Comparison of ENCODE assay signal across 23 cellular contexts in the genomic region with DNA sequence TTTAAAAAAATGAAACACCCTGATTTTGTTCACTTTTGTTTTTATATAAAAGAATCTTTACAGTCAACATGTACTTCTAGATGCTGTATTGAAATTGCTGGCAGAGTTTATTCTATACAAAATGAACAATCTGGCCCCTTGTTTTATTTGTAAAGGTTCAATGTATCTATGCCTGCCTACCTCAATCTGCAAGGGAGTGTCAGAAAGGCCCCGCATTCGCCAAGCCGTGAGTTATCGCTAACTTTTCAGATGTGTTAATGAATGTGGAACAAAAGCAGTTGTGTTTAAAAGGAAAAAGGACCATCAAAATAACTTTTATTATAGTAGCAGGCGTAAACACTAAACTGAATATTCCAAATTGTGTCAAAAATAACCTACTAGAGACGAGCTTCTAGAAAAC. TPM values are rescaled to one million over a fixed set of nuclear protein-coding genes. Genes with fewer than 3 reads are reported as not detected.
DNase-seq lines count a peak whose midpoint lies in the region; ATAC-seq and TF ChIP-seq lines count a peak whose summit lies in the region.
"Had no signal": no experiment of that assay in that cellular context is flagged by ENCODE, and none has a peak within 500 bp of the region (broad histone marks: within the 10 kb centered on the region; RNA-seq: fewer than 3 reads in every experiment).

No MANE protein-coding gene starts in this region.

- H3K27me3 Mint-ChIP-seq in activated CD8-positive, alpha-beta T cell treated with anti-CD3 and anti-CD28 coated beads for 36 hours = no peaks in the 10 kb centered on the region
- no peaks in the 10 kb centered on the region for H3K27me3 Mint-ChIP-seq in activated CD8-positive, alpha-beta T cell treated with anti-CD3 and anti-CD28 coated beads, Interleukin-2, amount 10 ng/mL, durations not matched to agents 7 days and 5 days (ENCODE audit: low read depth)
- no peaks in the 10 kb centered on the region for H3K27me3 Mint-ChIP-seq in CD8-positive, alpha-beta T cell (ENCODE audit: low read depth)
- no peaks in the 10 kb centered on the region for H3K27me3 Mint-ChIP-seq in T-helper 17 cell
- no peaks in the 10 kb centered on the region for H3K27me3 Mint-ChIP-seq in progenitor cell of endocrine pancreas

- H3K4me3 ChIP-seq in CD8-positive, alpha-beta T cell (ENCODE audit: low read depth, low read length) = no peak overlapping the region

- no peaks in the 10 kb centered on the region for H3K9me3 ChIP-seq in CD8-positive, alpha-beta T cell (ENCODE audit: low read length)
- no peaks in the 10 kb centered on the region for H3K9me3 ChIP-seq in T-helper 17 cell (ENCODE audit: control insufficient read depth, low read length, poor library complexity, severe bottlenecking)

- no peak for DNase-seq in activated CD8-positive, alpha-beta T cell treated with anti-CD3 and anti-CD28 coated beads for 36 hours
- DNase-seq in activated CD8-positive, alpha-beta T cell treated with anti-CD3 and anti-CD28 coated beads, Interleukin-2, amount 10 ng/mL, durations not matched to agents 7 days and 5 days = no peak
- DNase-seq in CD8-positive, alpha-beta T cell = no peak
- DNase-seq in T-helper 17 cell (no peak), progenitor cell of endocrine pancreas (ENCODE audit: low spot score, unreplicated experiment) (no peak), RWPE1 (ENCODE audit: low spot score) (no peak)
- DNase-seq: 8988T, ACHN, DMS153, DND-41, IMR-90, NCI-H1048, NCI-H1417, NCI-H1694 treated with DMSO at 0.1 percent for 48 hours, NCI-H2081 treated with DMSO at 0.1 percent for 48 hours, NCI-H2171, NCI-H226, NCI-H510A, NCI-H69, SHP77 treated with DMSO at 0.1 percent for 48 hours had no signal

- no peak for ATAC-seq in activated CD8-positive, alpha-beta T cell treated with anti-CD3 and anti-CD28 coated beads for 36 hours
- ATAC-seq in activated CD8-positive, alpha-beta T cell treated with anti-CD3 and anti-CD28 coated beads, Interleukin-2, amount 10 ng/mL, durations not matched to agents 7 days and 5 days = no peak
- no peak for ATAC-seq in CD8-positive, alpha-beta T cell
- ATAC-seq in T-helper 17 cell (no peak), HG03039 (IDR thresholded peaks at IDR 0.05; ENCODE audit: unreplicated experiment) (no peak), HG03469 (IDR thresholded peaks at IDR 0.05; ENCODE audit: unreplicated experiment) (no peak)
- ATAC-seq: Panc1 had no signal

- CTCF ChIA-PET in activated CD8-positive, alpha-beta T cell treated with anti-CD3 and anti-CD28 coated beads for 36 hours (lab: Charles Lee) = interaction anchor here (1.0 to 1.6 kb wide), 3 partner anchors 11 to 299 kb away, joined by 4 to 6 read pairs (median 5); no protein-coding TSS in a partner anchor
- CTCF ChIA-PET in activated CD8-positive, alpha-beta T cell treated with anti-CD3 and anti-CD28 coated beads, Interleukin-2, amount 10 ng/mL, durations not matched to agents 7 days and 5 days (lab: Charles Lee) = interaction anchor here (1.4 to 3.7 kb wide), 3 partner anchors 10 to 299 kb away, joined by 4 to 12 read pairs (median 6); no protein-coding TSS in a partner anchor
- CTCF ChIA-PET in CD8-positive, alpha-beta T cell (lab: Charles Lee) = no interaction called here
- CTCF ChIA-PET in RWPE1 (lab: Yijun Ruan, JAX) = no interaction called here

- no peak overlapping the region for H3K27ac ChIP-seq in CD8-positive, alpha-beta T cell (ENCODE audit: low read depth, low read length)
- H3K27ac ChIP-seq in RWPE1 = no peak overlapping the region

- peaks cover 60% of the 10 kb centered on the region for H3K4me1 Mint-ChIP-seq in activated CD8-positive, alpha-beta T cell treated with anti-CD3 and anti-CD28 coated beads for 36 hours (ENCODE audit: low read depth)
- H3K4me1 Mint-ChIP-seq in activated CD8-positive, alpha-beta T cell treated with anti-CD3 and anti-CD28 coated beads, Interleukin-2, amount 10 ng/mL, durations not matched to agents 7 days and 5 days (ENCODE audit: low read depth) = peaks cover 28% of the 10 kb centered on the region
- H3K4me1 Mint-ChIP-seq in CD8-positive, alpha-beta T cell (ENCODE audit: low read depth) = peaks cover 60% of the 10 kb centered on the region
- H3K4me1 Mint-ChIP-seq in T-helper 17 cell (peaks cover 40% of the 10 kb centered on the region), progenitor cell of endocrine pancreas (ENCODE audit: low read depth) (peaks cover 7% of the 10 kb centered on the region)

- intact Hi-C loops in activated CD8-positive, alpha-beta T cell treated with anti-CD3 and anti-CD28 coated beads for 36 hours (cut with micrococcal nuclease) = no loop called here
- intact Hi-C loops in CD8-positive, alpha-beta T cell (cut with DNase I, micrococcal nuclease) = loop anchor here (1.0 to 5.0 kb wide), 2 partner anchors 11 to 42 kb away; no protein-coding TSS in a partner anchor

- TF ChIP-seq CTCF in activated CD8-positive, alpha-beta T cell treated with anti-CD3 and anti-CD28 coated beads for 36 hours (IDR thresholded peaks at IDR 0.05) = no peak
- TF ChIP-seq CTCF in CD8-positive, alpha-beta T cell (IDR thresholded peaks at IDR 0.05) = no peak
- TF ChIP-seq CTCF in progenitor cell of endocrine pancreas (IDR thresholded peaks at IDR 0.05; ENCODE audit: unreplicated experiment) = no peak
- TF ChIP-seq CTCF in RWPE1 (conservative IDR thresholded peaks at IDR 0.05; ENCODE audit: low read depth) = no peak

- H3K4me3 Mint-ChIP-seq in activated CD8-positive, alpha-beta T cell treated with anti-CD3 and anti-CD28 coated beads for 36 hours = no peak overlapping the region
- no peak overlapping the region for H3K4me3 Mint-ChIP-seq in activated CD8-positive, alpha-beta T cell treated with anti-CD3 and anti-CD28 coated beads, Interleukin-2, amount 10 ng/mL, durations not matched to agents 7 days and 5 days
- H3K4me3 Mint-ChIP-seq in CD8-positive, alpha-beta T cell = no peak overlapping the region
- H3K4me3 Mint-ChIP-seq in T-helper 17 cell (no peak overlapping the region), progenitor cell of endocrine pancreas (ENCODE audit: low read depth) (no peak overlapping the region)

- H3K36me3 Mint-ChIP-seq in activated CD8-positive, alpha-beta T cell treated with anti-CD3 and anti-CD28 coated beads for 36 hours (ENCODE audit: low read depth) = peaks cover 41% of the 10 kb centered on the region
- peaks cover 40% of the 10 kb centered on the region for H3K36me3 Mint-ChIP-seq in activated CD8-positive, alpha-beta T cell treated with anti-CD3 and anti-CD28 coated beads, Interleukin-2, amount 10 ng/mL, durations not matched to agents 7 days and 5 days (ENCODE audit: low read depth)
- peaks cover 52% of the 10 kb centered on the region for H3K36me3 Mint-ChIP-seq in CD8-positive, alpha-beta T cell
- H3K36me3 Mint-ChIP-seq in T-helper 17 cell (ENCODE audit: low read depth) (peaks cover 3% of the 10 kb centered on the region), progenitor cell of endocrine pancreas (ENCODE audit: insufficient read depth) (peaks cover 11% of the 10 kb centered on the region)

- peaks cover 21% of the 10 kb centered on the region for H3K36me3 ChIP-seq in CD8-positive, alpha-beta T cell (ENCODE audit: insufficient read depth, low read length)

- no peaks in the 10 kb centered on the region for H3K27me3 ChIP-seq in CD8-positive, alpha-beta T cell (ENCODE audit: insufficient read depth, low read length)

- H3K9me3 Mint-ChIP-seq in activated CD8-positive, alpha-beta T cell treated with anti-CD3 and anti-CD28 coated beads for 36 hours = no peaks in the 10 kb centered on the region
- no peaks in the 10 kb centered on the region for H3K9me3 Mint-ChIP-seq in activated CD8-positive, alpha-beta T cell treated with anti-CD3 and anti-CD28 coated beads, Interleukin-2, amount 10 ng/mL, durations not matched to agents 7 days and 5 days (ENCODE audit: insufficient read depth)
- no peaks in the 10 kb centered on the region for H3K9me3 Mint-ChIP-seq in CD8-positive, alpha-beta T cell
- no peaks in the 10 kb centered on the region for H3K9me3 Mint-ChIP-seq in progenitor cell of endocrine pancreas (ENCODE audit: low read depth)

- peak overlapping the region; percentile 64 for H3K27ac Mint-ChIP-seq in activated CD8-positive, alpha-beta T cell treated with anti-CD3 and anti-CD28 coated beads for 36 hours
- H3K27ac Mint-ChIP-seq in activated CD8-positive, alpha-beta T cell treated with anti-CD3 and anti-CD28 coated beads, Interleukin-2, amount 10 ng/mL, durations not matched to agents 7 days and 5 days = no peak overlapping the region
- peak overlapping the region; percentile 68 for H3K27ac Mint-ChIP-seq in CD8-positive, alpha-beta T cell
- H3K27ac Mint-ChIP-seq in T-helper 17 cell (peak overlapping the region; percentile 56), progenitor cell of endocrine pancreas (peak overlapping the region; percentile 55)

- POLR2A ChIA-PET in activated CD8-positive, alpha-beta T cell treated with anti-CD3 and anti-CD28 coated beads for 36 hours (lab: Charles Lee) = interaction anchor here (1.1 to 1.2 kb wide), 3 partner anchors 9 to 44 kb away, joined by 3 to 4 read pairs (median 3); no protein-coding TSS in a partner anchor
- POLR2A ChIA-PET in activated CD8-positive, alpha-beta T cell treated with anti-CD3 and anti-CD28 coated beads, Interleukin-2, amount 10 ng/mL, durations not matched to agents 7 days and 5 days (lab: Charles Lee) = interaction anchor here (0.6 to 1.6 kb wide), 2 partner anchors 13 to 20 kb away, joined by 3 read pairs; no protein-coding TSS in a partner anchor
- POLR2A ChIA-PET in CD8-positive, alpha-beta T cell (lab: Charles Lee) = interaction anchor here (1.6 to 2.3 kb wide), 2 partner anchors 14 to 16 kb away, joined by 4 to 10 read pairs; a partner anchor contains a TSS
- POLR2A ChIA-PET in RWPE1 (lab: Yijun Ruan, JAX; ENCODE audit: low non-redundant PET) = no interaction called here

- H3K4me1 ChIP-seq in CD8-positive, alpha-beta T cell (ENCODE audit: insufficient read depth, low read length) = peaks cover 30% of the 10 kb centered on the region

RNA-seq across cellular contexts. Expression of a gene that starts 14.6 kb away (rescaled TPM):
- total RNA-seq in activated CD8-positive, alpha-beta T cell treated with anti-CD3 and anti-CD28 coated beads for 36 hours = 100 to 1,000 TPM; 133 to 140 TPM
- 100 to 1,000 TPM; 126 to 131 TPM for total RNA-seq in activated CD8-positive, alpha-beta T cell treated with anti-CD3 and anti-CD28 coated beads, Interleukin-2, amount 10 ng/mL, durations not matched to agents 7 days and 5 days
- 100 to 1,000 TPM; 171 to 192 TPM for total RNA-seq in CD8-positive, alpha-beta T cell
- total RNA-seq in T-helper 17 cell = 100 to 1,000 TPM; 187 to 190 TPM
- 90.9 and 94.7 TPM in 2 replicates for total RNA-seq in progenitor cell of endocrine pancreas

RNA-seq across cellular contexts. Expression of a gene that starts 33.1 kb away (rescaled TPM):
- 10 to 100 TPM in 1 of 2 experiments, 1 to 10 TPM in 1; 9.9 to 12.6 TPM for total RNA-seq in activated CD8-positive, alpha-beta T cell treated with anti-CD3 and anti-CD28 coated beads for 36 hours
- total RNA-seq in activated CD8-positive, alpha-beta T cell treated with anti-CD3 and anti-CD28 coated beads, Interleukin-2, amount 10 ng/mL, durations not matched to agents 7 days and 5 days = 1 to 10 TPM; 6.4 to 6.7 TPM
- total RNA-seq in CD8-positive, alpha-beta T cell = 1 to 10 TPM; 1.2 to 3.0 TPM
- 1 to 10 TPM; 3.6 to 6.3 TPM for total RNA-seq in T-helper 17 cell
- 17.9 and 18.6 TPM in 2 replicates for total RNA-seq in progenitor cell of endocrine pancreas

Comparison
In these comparisons a context has a peak if more than half of its experiments do, and no peak if none do; other contexts are left out.
1. CTCF ChIA-PET loops: an anchor here in activated CD8-positive, alpha-beta T cell treated with anti-CD3 and anti-CD28 coated beads for 36 hours (1.0 to 1.6 kb wide) and activated CD8-positive, alpha-beta T cell treated with anti-CD3 and anti-CD28 coated beads, Interleukin-2, amount 10 ng/mL, durations not matched to agents 7 days and 5 days (1.4 to 3.7 kb wide); none called in CD8-positive, alpha-beta T cell and RWPE1.